10 cellular contexts compared by ENCODE assay signal in genomic region chr7:121505021-121505420, GRCh38.
DNase-seq lines count a peak whose midpoint lies in the region; ATAC-seq lines count a peak whose summit lies in the region.
"Had no signal": no experiment of that assay in that cellular context is flagged by ENCODE, and none has a peak within 500 bp of the region (broad histone marks: within the 10 kb centered on the region; RNA-seq: fewer than 3 reads in every experiment).

No MANE protein-coding gene starts in this region.

- H3K9me3 Mint-ChIP-seq in stimulated activated effector memory CD8-positive, alpha-beta T cell treated with anti-CD3 and anti-CD28 coated beads, Interleukin-12 subunit alpha, Interleukin-12 subunit beta, amount 100 ng/mL, for 72 hours = peaks cover 15% of the 10 kb centered on the region

- no peak for ATAC-seq in stimulated activated effector memory CD8-positive, alpha-beta T cell treated with anti-CD3 and anti-CD28 coated beads, Interleukin-12 subunit alpha, Interleukin-12 subunit beta, amount 100 ng/mL, for 72 hours
- no peak for ATAC-seq in left cardiac atrium
- ATAC-seq: Panc1 had no signal

- H3K27ac Mint-ChIP-seq in stimulated activated effector memory CD8-positive, alpha-beta T cell treated with anti-CD3 and anti-CD28 coated beads, Interleukin-12 subunit alpha, Interleukin-12 subunit beta, amount 100 ng/mL, for 72 hours = peak overlapping the region; percentile 67
- H3K27ac Mint-ChIP-seq: stimulated activated naive CD8-positive, alpha-beta T cell treated with anti-CD3 and anti-CD28 coated beads, Interleukin-15, Interleukin-2, amounts not matched to agents 100 ng/mL and 50 ng/mL, for 24 hours had no signal

- no peak overlapping the region for H3K4me3 Mint-ChIP-seq in stimulated activated effector memory CD8-positive, alpha-beta T cell treated with anti-CD3 and anti-CD28 coated beads, Interleukin-12 subunit alpha, Interleukin-12 subunit beta, amount 100 ng/mL, for 72 hours
- H3K4me3 Mint-ChIP-seq: stimulated activated naive CD8-positive, alpha-beta T cell treated with anti-CD3 and anti-CD28 coated beads, Interleukin-15, Interleukin-2, amounts not matched to agents 100 ng/mL and 50 ng/mL, for 24 hours had no signal

- peak; percentile 65 for DNase-seq in HCEC 1CT
- peak; percentile 87 for DNase-seq in amniotic epithelial cell (ENCODE audit: low read depth)
- peak; percentile 54 for DNase-seq in foreskin melanocyte
- DNase-seq in stimulated activated effector memory CD8-positive, alpha-beta T cell treated with anti-CD3 and anti-CD28 coated beads, Interleukin-12 subunit alpha, Interleukin-12 subunit beta, amount 100 ng/mL, for 72 hours (ENCODE audit: low spot score in 2 of 2) = no peak
- DNase-seq in NCI-H69 (lab: John Stamatoyannopoulos, UW) = no peak
- no peak for DNase-seq in left cardiac atrium
- no peak for DNase-seq in T-helper 9 cell
- DNase-seq: activated T-cell treated with anti-CD3 and anti-CD28 coated beads for 4 hours had no signal

- intact Hi-C loops in left cardiac atrium (cut with DNase I) = no loop called here

- H3K4me1 Mint-ChIP-seq in stimulated activated effector memory CD8-positive, alpha-beta T cell treated with anti-CD3 and anti-CD28 coated beads, Interleukin-12 subunit alpha, Interleukin-12 subunit beta, amount 100 ng/mL, for 72 hours = peaks cover under 1% of the 10 kb centered on the region

- no peaks in the 10 kb centered on the region for H3K36me3 Mint-ChIP-seq in stimulated activated effector memory CD8-positive, alpha-beta T cell treated with anti-CD3 and anti-CD28 coated beads, Interleukin-12 subunit alpha, Interleukin-12 subunit beta, amount 100 ng/mL, for 72 hours

Comparison
In these comparisons a context has a peak if more than half of its experiments do, and no peak if none do; other contexts are left out.
1. DNase-seq: peak in HCEC 1CT (single experiment), amniotic epithelial cell (single experiment) and foreskin melanocyte (single experiment); none in stimulated activated effector memory CD8-positive, alpha-beta T cell treated with anti-CD3 and anti-CD28 coated beads, Interleukin-12 subunit alpha, Interleukin-12 subunit beta, amount 100 ng/mL, for 72 hours (0 of 2), NCI-H69 (single experiment), left cardiac atrium (single experiment) and T-helper 9 cell (single experiment).